In genomic region chr19:46975918-46976782, GRCh38 we compare ENCODE assay signal across 1 cellular context.
TF ChIP-seq lines count a peak whose summit lies in the region.

No MANE protein-coding gene starts in this region.

TF ChIP-seq in K562, 482 proteins besides CTCF, POLR2A, EP300 and RAD21 (continued from another document):
- TF ChIP-seq, protein P1, sequence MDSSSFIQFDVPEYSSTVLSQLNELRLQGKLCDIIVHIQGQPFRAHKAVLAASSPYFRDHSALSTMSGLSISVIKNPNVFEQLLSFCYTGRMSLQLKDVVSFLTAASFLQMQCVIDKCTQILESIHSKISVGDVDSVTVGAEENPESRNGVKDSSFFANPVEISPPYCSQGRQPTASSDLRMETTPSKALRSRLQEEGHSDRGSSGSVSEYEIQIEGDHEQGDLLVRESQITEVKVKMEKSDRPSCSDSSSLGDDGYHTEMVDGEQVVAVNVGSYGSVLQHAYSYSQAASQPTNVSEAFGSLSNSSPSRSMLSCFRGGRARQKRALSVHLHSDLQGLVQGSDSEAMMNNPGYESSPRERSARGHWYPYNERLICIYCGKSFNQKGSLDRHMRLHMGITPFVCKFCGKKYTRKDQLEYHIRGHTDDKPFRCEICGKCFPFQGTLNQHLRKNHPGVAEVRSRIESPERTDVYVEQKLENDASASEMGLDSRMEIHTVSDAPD (CRISPR knock-in tag; IDR thresholded peaks at IDR 0.05): no peak
- TF ChIP-seq HEY1 (CRISPR knock-in tag; IDR thresholded peaks at IDR 0.05; ENCODE audit: borderline replicate concordance): no peak
- 0 out of 2 replicates have a peak, but pooled peaks have one; percentile 30 for TF ChIP-seq SP1 (CRISPR knock-in tag; IDR thresholded peaks at IDR 0.05)
- TF ChIP-seq NFATC3 (IDR thresholded peaks at IDR 0.05): no peak
- TF ChIP-seq TEAD4 (IDR thresholded peaks at IDR 0.05; ENCODE audit: low read length): peak; percentile 17; the same call in 1 of the 2 replicates
- TF ChIP-seq TEAD4 (CRISPR knock-in tag; IDR thresholded peaks at IDR 0.05; ENCODE audit: borderline replicate concordance): no peak
- no peak for TF ChIP-seq LEF1 (IDR thresholded peaks at IDR 0.05)
- TF ChIP-seq, protein P2, sequence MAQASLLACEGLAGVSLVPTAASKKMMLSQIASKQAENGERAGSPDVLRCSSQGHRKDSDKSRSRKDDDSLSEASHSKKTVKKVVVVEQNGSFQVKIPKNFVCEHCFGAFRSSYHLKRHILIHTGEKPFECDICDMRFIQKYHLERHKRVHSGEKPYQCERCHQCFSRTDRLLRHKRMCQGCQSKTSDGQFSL (CRISPR knock-in tag; IDR thresholded peaks at IDR 0.05): no peak
- TF ChIP-seq, protein P2 (tag; IDR thresholded peaks at IDR 0.05): no peak
